8 cellular contexts compared by ENCODE assay signal in genomic region chr17:59621771-59622170, GRCh38. TPM values are rescaled to one million over a fixed set of nuclear protein-coding genes. Genes with fewer than 3 reads are reported as not detected.
A peak's percentile ranks its signal among the peaks of the same experiment; 100 is the strongest.
DNase-seq lines count a peak whose midpoint lies in the region; ATAC-seq and TF ChIP-seq lines count a peak whose summit lies in the region.

No MANE protein-coding gene starts in this region.

- no peaks in the 10 kb centered on the region for H3K36me3 ChIP-seq in IMR-90 (ENCODE audit: control insufficient read depth, insufficient read depth, low read length)
- H3K36me3 ChIP-seq in muscle layer of duodenum (ENCODE audit: control insufficient read depth in 1 of 2, insufficient read depth in 2 of 2, low read length in 2 of 2): peaks cover 0 to 15% of the 10 kb centered on the region in 2 donors

- TF ChIP-seq POLR2A in IMR-90 (IDR thresholded peaks at IDR 0.05; ENCODE audit: low read depth, low read length): peak; percentile 24; the same call in 1 of the 2 replicates

- no peak overlapping the region for H4K8ac ChIP-seq in IMR-90 (ENCODE audit: low read depth in 2 of 2, low read length in 2 of 2)

- no peak overlapping the region for H3K27ac ChIP-seq in IMR-90 (ENCODE audit: insufficient read depth, low read length)
- H3K27ac ChIP-seq in muscle layer of duodenum (ENCODE audit: low read length): peak overlapping the region; percentile 77

- no peak overlapping the region for H2BK15ac ChIP-seq in IMR-90 (ENCODE audit: low read depth, low read length)

- no peak overlapping the region for H2BK20ac ChIP-seq in IMR-90 (ENCODE audit: low read depth, low read length)

- H4K20me1 ChIP-seq in IMR-90 (ENCODE audit: insufficient read depth, low read length): peaks cover 66% of the 10 kb centered on the region

- H3K4me2 ChIP-seq in IMR-90 (ENCODE audit: low read depth, low read length): peak overlapping the region; percentile 98

- TF ChIP-seq RAD21 in IMR-90 (IDR thresholded peaks at IDR 0.05; ENCODE audit: low read length): no peak

- H3K4me1 Mint-ChIP-seq in MCF 10A (ENCODE audit: insufficient read depth, unreplicated experiment): peaks cover 28% of the 10 kb centered on the region

- POLR2A ChIA-PET in IMR-90 (lab: Charles Lee; ENCODE audit: unreplicated experiment) (no interaction called here), MCF 10A (lab: Yijun Ruan, JAX) (interaction anchor here (0.8 to 7.4 kb wide), 9 partner anchors 13 to 466 kb away, joined by 3 to 91 read pairs (median 4); partner anchors contain the start of genes PTRH2 and VMP1)

- peak overlapping the region; percentile 34 for H3K4me3 ChIP-seq in IMR-90 (ENCODE audit: insufficient read depth, low read depth, low read length)
- H3K4me3 ChIP-seq in muscle layer of duodenum (ENCODE audit: low read depth in 1 of 2, low read length in 2 of 2): peak overlapping the region; percentile 75 to 98

- no peak overlapping the region for H2AK9ac ChIP-seq in IMR-90 (replicated peaks; ENCODE audit: low read depth, low read length, poor library complexity)

- H3K18ac ChIP-seq in IMR-90 (ENCODE audit: low read depth, low read length): no peak overlapping the region

- no peak overlapping the region for H2BK5ac ChIP-seq in IMR-90 (ENCODE audit: low read depth, low read length, poor library complexity, severe bottlenecking)

- H3K27me3 Mint-ChIP-seq in MCF 10A (ENCODE audit: insufficient read depth, unreplicated experiment): no peaks in the 10 kb centered on the region

- H2AK5ac ChIP-seq in IMR-90 (ENCODE audit: low read depth, low read length): no peak overlapping the region

- in situ Hi-C loops in IMR-90 (cut with MboI; ENCODE audit: low sequenced_read_pairs): no loop called here

- peak overlapping the region; percentile 98 for H3K4me3 Mint-ChIP-seq in MCF 10A (ENCODE audit: unreplicated experiment)

- no peak overlapping the region for H4K5ac ChIP-seq in IMR-90 (ENCODE audit: low read depth, low read length)

- H3K27me3 ChIP-seq in IMR-90 (ENCODE audit: control insufficient read depth, insufficient read depth, low read length) (no peaks in the 10 kb centered on the region), muscle layer of duodenum (ENCODE audit: low read depth, low read length) (no peaks in the 10 kb centered on the region)

- no peak overlapping the region for H2AFZ ChIP-seq in IMR-90 (replicated peaks; ENCODE audit: low read length, poor library complexity)

- CTCF ChIA-PET in IMR-90 (lab: Yijun Ruan, JAX) (interaction anchor here (0.7 to 1.2 kb wide), 3 partner anchors 9 to 239 kb away, joined by 3 to 4 read pairs (median 3); no protein-coding TSS in a partner anchor), MCF 10A (lab: Yijun Ruan, JAX) (interaction anchor here (0.9 kb wide), 1 partner anchor 10 kb away, joined by 3 read pairs; no protein-coding TSS in a partner anchor)

- DNase-seq in AG20443 (ENCODE audit: low spot score): peak; percentile 11
- no peak for DNase-seq in IMR-90
- no peak for DNase-seq in MCF 10A (ENCODE audit: unreplicated experiment)
- no peak for DNase-seq in NK-92 treated with Interleukin-12 subunit alpha and Interleukin-12 subunit beta, amount 100 ng/mL, for 24 hours (lab: John Stamatoyannopoulos, UW)
- no peak for DNase-seq in SIG-M5 treated with dmso at 0.1 percent for 504 hours (lab: John Stamatoyannopoulos, UW; ENCODE audit: unreplicated experiment)
- DNase-seq in superior temporal gyrus (ENCODE audit: extremely low spot score): no peak

- H4K91ac ChIP-seq in IMR-90 (ENCODE audit: insufficient read depth, low read depth, low read length): no peak overlapping the region

- H3K9ac ChIP-seq in IMR-90 (ENCODE audit: low read depth, low read length): no peak overlapping the region; the same call in 1 of the 2 replicates

- BruUV-seq in IMR-90 (replicated peaks; lab: Mats Ljungman, UMichigan): no TSS peak
- BruUV-seq in MCF 10A (replicated peaks; lab: Mats Ljungman, UMichigan): no TSS peak

- dilution Hi-C loops in IMR-90 (cut with HindIII; ENCODE audit: low sequenced_read_pairs, unreplicated experiment): no loop called here

- no peak overlapping the region for H3K56ac ChIP-seq in IMR-90 (ENCODE audit: extremely low read depth, insufficient read depth, low read length)

- no peak for TF ChIP-seq CTCF in IMR-90 (conservative IDR thresholded peaks at IDR 0.05; ENCODE audit: low read depth, low read length)
- no peak for TF ChIP-seq CTCF in MCF 10A (IDR thresholded peaks at IDR 0.05; ENCODE audit: unreplicated experiment)

- H3K4me1 ChIP-seq in IMR-90 (ENCODE audit: control insufficient read depth, insufficient read depth, low read length) (peaks cover 7% of the 10 kb centered on the region), muscle layer of duodenum (ENCODE audit: control insufficient read depth in 1 of 2, insufficient read depth in 2 of 2, low read length in 2 of 2) (peaks cover 17 to 49% of the 10 kb centered on the region in 2 donors)

- intact Hi-C loops in IMR-90 (cut with micrococcal nuclease): loop anchor here (1.0 to 5.0 kb wide), 2 partner anchors 41 to 238 kb away; no protein-coding TSS in a partner anchor
- intact Hi-C loops in MCF 10A (cut with micrococcal nuclease): loop anchor here (5.0 kb wide), 1 partner anchor 86 kb away; the partner anchor contains the start of genes PTRH2 and VMP1

- H3K79me1 ChIP-seq in IMR-90 (ENCODE audit: low read depth in 1 of 2, low read length in 2 of 2): peaks cover 0 to 19% of the 10 kb centered on the region in 2 experiments; a peak in 2 of 4 replicates

- peaks cover 6% of the 10 kb centered on the region for H3K36me3 Mint-ChIP-seq in MCF 10A (ENCODE audit: insufficient read depth, unreplicated experiment)

- no peak overlapping the region for H2BK120ac ChIP-seq in IMR-90 (ENCODE audit: low read depth, low read length)

- H3K14ac ChIP-seq in IMR-90 (replicated peaks; ENCODE audit: low read depth, low read length): no peak overlapping the region

- 0 out of 2 replicates have a peak, but pooled peaks cover under 1% of the 10 kb centered on the region for H3K9me1 ChIP-seq in IMR-90 (ENCODE audit: insufficient read depth, low read length)

- H3K27ac Mint-ChIP-seq in MCF 10A (ENCODE audit: low read depth, unreplicated experiment): peak overlapping the region; percentile 100

- no CpG with 5 or more reads among the region's 4 CpGs for whole genome bisulfite sequencing in IMR-90 (ENCODE audit: extremely low coverage in 2 of 2, insufficient read length in 1 of 2), 2 experiments

- no peak overlapping the region for H3K4ac ChIP-seq in IMR-90 (ENCODE audit: low read depth, low read length)

- no peak overlapping the region for H3K23ac ChIP-seq in IMR-90 (ENCODE audit: low read depth, low read length)

- ATAC-seq in IMR-90 (ENCODE audit: low read depth) (no peak), HG03095 (IDR thresholded peaks at IDR 0.05; ENCODE audit: unreplicated experiment) (no peak)

- H3K9me3 ChIP-seq in IMR-90 (ENCODE audit: control insufficient read depth, insufficient read depth, low read length): no peaks in the 10 kb centered on the region
- no peaks in the 10 kb centered on the region for H3K9me3 ChIP-seq in muscle layer of duodenum (ENCODE audit: control insufficient read depth in 1 of 2, low read length in 2 of 2)

- H3K9me3 Mint-ChIP-seq in MCF 10A (ENCODE audit: unreplicated experiment): no peaks in the 10 kb centered on the region

TF ChIP-seq in IMR-90, 13 proteins besides CTCF, POLR2A, EP300 and RAD21:
- TF ChIP-seq MAFK (IDR thresholded peaks at IDR 0.05; ENCODE audit: low read depth, low read length) (no peak), FOS (IDR thresholded peaks at IDR 0.05; ENCODE audit: low read depth, low read length) (no peak), RCOR1 (IDR thresholded peaks at IDR 0.05; ENCODE audit: insufficient replicate concordance, low read length) (no peak), NFE2L2 (IDR thresholded peaks at IDR 0.05; ENCODE audit: low read depth, low read length) (no peak), ELK1 (IDR thresholded peaks at IDR 0.05; ENCODE audit: borderline replicate concordance, low read depth, low read length) (no peak)

RNA-seq across cellular contexts. Expression of gene CLTC, which starts 2.1 kb away (rescaled TPM):
- 576 and 641 TPM in 2 replicates for total RNA-seq in IMR-90 (2012; rRNA removed)
- 156 and 181 TPM in 2 replicates for polyA plus RNA-seq in IMR-90 (2012; rRNA removed)
- 72.2 and 169 TPM in 2 replicates for polyA plus RNA-seq in IMR-90 (2012; cell fraction: cytosol; rRNA removed)
- polyA plus RNA-seq in IMR-90 (2012; cell fraction: nucleus; rRNA removed; ENCODE audit: low replicate concordance): 55.8 and 274 TPM in 2 replicates
- total RNA-seq in MCF 10A (2022): 240 and 288 TPM in 2 replicates

RNA-seq across cellular contexts. Expression of gene DHX40, which starts 56.4 kb away (rescaled TPM):
- total RNA-seq in IMR-90 (2012; rRNA removed): 44.4 and 54.2 TPM in 2 replicates
- 13.2 and 17.4 TPM in 2 replicates for polyA plus RNA-seq in IMR-90 (2012; rRNA removed)
- 2.7 and 3.5 TPM in 2 replicates for polyA plus RNA-seq in IMR-90 (2012; cell fraction: cytosol; rRNA removed)
- 1.5 and 13.8 TPM in 2 replicates for polyA plus RNA-seq in IMR-90 (2012; cell fraction: nucleus; rRNA removed; ENCODE audit: low replicate concordance)
- total RNA-seq in MCF 10A (2022): 21.4 and 23.3 TPM in 2 replicates
